ENCODE assay signal across 8 cellular contexts in genomic region chr10:63133056-63133786, GRCh38. TPM values are rescaled to one million over a fixed set of nuclear protein-coding genes. Genes with fewer than 3 reads are reported as not detected.
DNase-seq lines count a peak whose midpoint lies in the region; ATAC-seq and TF ChIP-seq lines count a peak whose summit lies in the region.

TSS of gene NRBF2 (plus strand) at chr10:63133328. CDS start at chr10:63133471, 143 bp downstream.

- no peaks in the 10 kb centered on the region for H3K27me3 Mint-ChIP-seq in activated B cell treated with CpG ODN at 0.5 μM for 24 hours

- peak within 1 kb of the TSS; percentile 92 for H3K27ac Mint-ChIP-seq in activated B cell treated with CpG ODN at 0.5 μM for 24 hours

- peak; percentile 96 for ATAC-seq in HG03196 (IDR thresholded peaks at IDR 0.05; ENCODE audit: unreplicated experiment)
- peak; percentile 88 for ATAC-seq in activated B cell treated with CpG ODN at 0.5 μM for 24 hours (ENCODE audit: low read depth)

- peak; percentile 97 for TF ChIP-seq POLR2A in GM18951 (IDR thresholded peaks at IDR 0.05; ENCODE audit: extremely low read depth, insufficient read depth, insufficient read length)

- POLR2A ChIA-PET in activated B cell treated with CpG ODN at 0.5 μM for 24 hours (lab: Charles Lee): interaction anchor here (0.5 to 2.1 kb wide), 14 partner anchors 9 to 682 kb away, joined by 3 to 10 read pairs (median 4); partner anchors contain the start of gene EGR2

- peaks cover 44% of the 10 kb centered on the region for H3K4me1 Mint-ChIP-seq in activated B cell treated with CpG ODN at 0.5 μM for 24 hours

- in situ Hi-C loops in GM18951 (cut with MboI; ENCODE audit: low sequenced_read_pairs, unreplicated experiment): no loop called here

- DNase-seq in AG09319 (ENCODE audit: extremely low read depth, low read depth) (peak; percentile 95), NCI-H226 (peak; percentile 98), activated B cell treated with CpG ODN at 0.5 μM for 24 hours (peak; percentile 97), caudate nucleus (lab: John Stamatoyannopoulos, UW) (peak; percentile 33 to 98 (median 91)), inferior parietal cortex (ENCODE audit: extremely low spot score) (peak; percentile 94)
- DNase-seq in stimulated activated CD4-positive, alpha-beta T cell treated with anti-CD3 and anti-CD28 coated beads, Interleukin-12 subunit alpha, Interleukin-12 subunit beta, amount 100 ng/mL, for 24 hours (ENCODE audit: low read depth in 2 of 2): peak; percentile 96

- peaks cover 21% of the 10 kb centered on the region for H3K36me3 Mint-ChIP-seq in activated B cell treated with CpG ODN at 0.5 μM for 24 hours (ENCODE audit: low read depth)

- intact Hi-C loops in activated B cell treated with CpG ODN at 0.5 μM for 24 hours (cut with micrococcal nuclease): loop anchor here (1.0 to 10.0 kb wide), 12 partner anchors 25 to 1233 kb away; partner anchors contain the start of genes ADO, EGR2 and REEP3

- peak within 1 kb of the TSS; percentile 91 for H3K27ac ChIP-seq in caudate nucleus (ENCODE audit: low read depth, low read length)

- TF ChIP-seq CTCF in AG09319 (IDR thresholded peaks at IDR 0.05; ENCODE audit: low read depth, low read length) (peak; percentile 45), activated B cell treated with CpG ODN at 0.5 μM for 24 hours (IDR thresholded peaks at IDR 0.05) (no peak)

- H3K9me3 Mint-ChIP-seq in activated B cell treated with CpG ODN at 0.5 μM for 24 hours: peaks cover 6% of the 10 kb centered on the region

- CTCF ChIA-PET in activated B cell treated with CpG ODN at 0.5 μM for 24 hours (lab: Charles Lee): interaction anchor here (1.0 to 2.3 kb wide), 5 partner anchors 34 to 696 kb away, joined by 4 to 8 read pairs (median 6); no protein-coding TSS in a partner anchor

- H3K4me3 Mint-ChIP-seq in activated B cell treated with CpG ODN at 0.5 μM for 24 hours: peak within 1 kb of the TSS; percentile 93

RNA-seq across cellular contexts. Expression of gene NRBF2, which starts in this region (rescaled TPM):
- total RNA-seq in activated B cell treated with CpG ODN at 0.5 μM for 24 hours: 23.8 and 26.9 TPM in 2 replicates

Comparison
In these comparisons a context has a peak if more than half of its experiments do, and no peak if none do; other contexts are left out.
1. Peak in every context shown above with its lines: DNase-seq, ATAC-seq and H3K27ac ChIP-seq.